8 cellular contexts compared by ENCODE assay signal in genomic region chr5:138466058-138466899, GRCh38. TPM values are rescaled to one million over a fixed set of nuclear protein-coding genes. Genes with fewer than 3 reads are reported as not detected.
DNase-seq lines count a peak whose midpoint lies in the region; ATAC-seq, FAIRE-seq and TF ChIP-seq lines count a peak whose summit lies in the region.

No MANE protein-coding gene starts in this region.

- TF ChIP-seq POLR2A in GM12878 (IDR thresholded peaks at IDR 0.05; ENCODE audit: low read depth, low read length): no peak; the same call in 1 of the 2 replicates

- ATAC-seq in GM12878 (no peak), lung (ENCODE audit: insufficient read depth, low FRiP score) (no peak)

- no peak overlapping the region; the same call in 1 of the 2 replicates for H3K9ac ChIP-seq in GM12878 (ENCODE audit: control insufficient read depth, insufficient read depth, low read length)

- no peak for TF ChIP-seq CTCF in GM12878 (IDR thresholded peaks at IDR 0.05 in 2 of 3, conservative IDR thresholded peaks at IDR 0.05 in 1 of 3; ENCODE audit: control insufficient read depth in 2 of 3, extremely low read depth in 1 of 3, insufficient read depth in 1 of 3, low read depth in 3 of 3, low read length in 3 of 3)
- no peak for TF ChIP-seq CTCF in lung (IDR thresholded peaks at IDR 0.05; ENCODE audit: control extremely low read depth, extremely low read depth)

- SMC1A ChIA-PET in GM12878 (lab: Charles Lee; ENCODE audit: uncharacterized antibody, unreplicated experiment): interaction anchor here (0.6 kb wide), 1 partner anchor 17 kb away, joined by 3 read pairs; no protein-coding TSS in a partner anchor

- H3K4me3 ChIP-seq in GM12878: peak overlapping the region; percentile 80
- H3K4me3 ChIP-seq in lung: peak overlapping the region; percentile 66
- peak overlapping the region; percentile 79 for H3K4me3 ChIP-seq in thymus (ENCODE audit: low read length)

- intact Hi-C loops in GM12878 (cut with micrococcal nuclease; ENCODE audit: unreplicated experiment): loop anchor here (10.0 kb wide), 2 partner anchors 711 to 799 kb away; partner anchors contain the start of gene HNRNPA0

- H3K4me1 ChIP-seq in GM12878 (ENCODE audit: control insufficient read depth, insufficient read depth, low read length) (peaks cover 8% of the 10 kb centered on the region), lung (ENCODE audit: control insufficient read depth in 2 of 2, insufficient read depth in 2 of 2, low read length in 2 of 2) (peaks cover 0 to 13% of the 10 kb centered on the region in 2 donors), thymus (ENCODE audit: control insufficient read depth, insufficient read depth, low read length) (peaks cover 15% of the 10 kb centered on the region)

- no peak overlapping the region for H2AFZ ChIP-seq in GM12878 (ENCODE audit: control insufficient read depth, low read depth, low read length)

- CTCF ChIA-PET in GM12878 (lab: Yijun Ruan, JAX): interaction anchor here (0.6 to 9.2 kb wide), 7 partner anchors 15 to 127 kb away, joined by 3 to 71 read pairs (median 8); partner anchors contain the start of gene KDM3B

- no peak for TF ChIP-seq EP300 in GM12878 (IDR thresholded peaks at IDR 0.05; ENCODE audit: borderline replicate concordance in 1 of 2, control insufficient read depth in 1 of 2, low read depth in 2 of 2, low read length in 2 of 2)

- H3K9me3 ChIP-seq in GM12878 (replicated peaks; ENCODE audit: control insufficient read depth, insufficient read depth, low read length) (no peaks in the 10 kb centered on the region), lung (ENCODE audit: control insufficient read depth in 2 of 2, insufficient read depth in 1 of 2, low read length in 1 of 2) (no peaks in the 10 kb centered on the region), thymus (ENCODE audit: control insufficient read depth) (no peaks in the 10 kb centered on the region)

- no peak for TF ChIP-seq RAD21 in GM12878 (IDR thresholded peaks at IDR 0.05; ENCODE audit: insufficient read depth, low read depth, low read length)

- H4K20me1 ChIP-seq in GM12878 (ENCODE audit: control insufficient read depth, insufficient read depth): no peaks in the 10 kb centered on the region

- POLR2A ChIA-PET in GM12878 (lab: Charles Lee): interaction anchor here (0.5 to 1.9 kb wide), 4 partner anchors 16 to 253 kb away, joined by 4 to 14 read pairs (median 4); partner anchors contain the start of genes CDC23 and KDM3B

- no TSS peak for BruUV-seq in GM12878 (replicated peaks; lab: Mats Ljungman, UMichigan)

- H3K27me3 ChIP-seq in GM12878 (replicated peaks in 1 of 2; ENCODE audit: control insufficient read depth in 2 of 2, insufficient read depth in 2 of 2, low read length in 1 of 2): peaks cover 0 to 6% of the 10 kb centered on the region in 2 experiments; a peak in 1 of 4 replicates
- no peaks in the 10 kb centered on the region for H3K27me3 ChIP-seq in lung (ENCODE audit: control insufficient read depth, insufficient read depth)
- H3K27me3 ChIP-seq in thymus (ENCODE audit: control insufficient read depth, insufficient read depth): no peaks in the 10 kb centered on the region

- 43% methylated on average over 43 of the region's 44 CpGs for WGBS in GM12878 (ENCODE audit: insufficient coverage, insufficient replicate concordance, low lambda C conversion rate, missing lambda C conversion rate)
- WGBS in lung, 2 donors: 14 to 25% methylated on average over 43 to 44 of the region's 44 CpGs
- WGBS in thymus: 28% methylated on average over 44 of the region's 44 CpGs

- DNase-seq in COLO668 (lab: John Stamatoyannopoulos, UW; ENCODE audit: unreplicated experiment) (peak; percentile 41), NCI-H526 treated with DMSO at 0.1 percent for 48 hours (lab: John Stamatoyannopoulos, UW) (peak; percentile 18), GM12878 (ENCODE audit: low read depth, low spot score) (no peak), lung (ENCODE audit: low spot score) (peak; percentile 40), Kasumi-1 (lab: John Stamatoyannopoulos, UW) (no peak), NCI-H146 treated with DMSO at 0.1 percent for 48 hours (lab: John Stamatoyannopoulos, UW; ENCODE audit: unreplicated experiment) (no peak), SIG-M5 (lab: John Stamatoyannopoulos, UW) (no peak)

- no peaks in the 10 kb centered on the region; a peak in 1 of 4 replicates for H3K36me3 ChIP-seq in GM12878 (ENCODE audit: control insufficient read depth in 2 of 2, insufficient read depth in 2 of 2, low read length in 1 of 2)
- H3K36me3 ChIP-seq in lung (ENCODE audit: control insufficient read depth in 2 of 2, insufficient read depth in 2 of 2, low read length in 2 of 2): peaks cover 0 to 5% of the 10 kb centered on the region in 2 donors
- peaks cover 11% of the 10 kb centered on the region for H3K36me3 ChIP-seq in thymus (ENCODE audit: control insufficient read depth, insufficient read depth)

- in situ Hi-C loops in GM12878 (cut with MboI): no loop called here

- FAIRE-seq in GM12878 (lab: Jason Lieb, UNC): no peak

- H3K4me2 ChIP-seq in GM12878 (ENCODE audit: control insufficient read depth, insufficient read depth): peak overlapping the region; percentile 97

- H3K27ac ChIP-seq in GM12878 (ENCODE audit: control insufficient read depth, insufficient read depth) (no peak overlapping the region), lung (ENCODE audit: low read depth in 1 of 2, low read length in 1 of 2) (peak overlapping the region in 1 of 2 donors; percentile 34), thymus (ENCODE audit: low read depth) (no peak overlapping the region)

- no peaks in the 10 kb centered on the region for H3K79me2 ChIP-seq in GM12878 (ENCODE audit: control insufficient read depth, insufficient read depth, low read length)

- RAD21 ChIA-PET in GM12878 (lab: Charles Lee; ENCODE audit: unreplicated experiment): interaction anchor here (0.5 to 2.7 kb wide), 3 partner anchors 77 to 920 kb away, joined by 3 to 12 read pairs (median 3); partner anchors contain the start of gene ETF1

TF ChIP-seq in GM12878, 131 proteins besides CTCF, POLR2A, EP300 and RAD21 (continues in another document):
- TF ChIP-seq, protein P1, sequence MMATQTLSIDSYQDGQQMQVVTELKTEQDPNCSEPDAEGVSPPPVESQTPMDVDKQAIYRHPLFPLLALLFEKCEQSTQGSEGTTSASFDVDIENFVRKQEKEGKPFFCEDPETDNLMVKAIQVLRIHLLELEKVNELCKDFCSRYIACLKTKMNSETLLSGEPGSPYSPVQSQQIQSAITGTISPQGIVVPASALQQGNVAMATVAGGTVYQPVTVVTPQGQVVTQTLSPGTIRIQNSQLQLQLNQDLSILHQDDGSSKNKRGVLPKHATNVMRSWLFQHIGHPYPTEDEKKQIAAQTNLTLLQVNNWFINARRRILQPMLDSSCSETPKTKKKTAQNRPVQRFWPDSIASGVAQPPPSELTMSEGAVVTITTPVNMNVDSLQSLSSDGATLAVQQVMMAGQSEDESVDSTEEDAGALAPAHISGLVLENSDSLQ (IDR thresholded peaks at IDR 0.05): no peak

RNA-seq across cellular contexts. Expression of gene EGR1, which starts 1.0 kb away (rescaled TPM):
- total RNA-seq in GM12878 (2013; cell fraction: nucleolus; rRNA removed): 9.0 and 10.5 TPM in 2 replicates
- total RNA-seq in GM12878 (2014; rRNA removed): 0.82 and 1.1 TPM in 2 replicates
- total RNA-seq in GM12878 (2014; rRNA removed; fragmentation: Illumina TruSeq; extraction: Trizol): 0.89 and 0.92 TPM in 2 replicates
- total RNA-seq in GM12878 (2021): 7.3 and 9.0 TPM in 2 replicates
- 4.2 TPM for polyA plus RNA-seq in GM12878 (2011; ENCODE audit: low read depth)
- polyA plus RNA-seq in GM12878 (2011; rRNA removed): 2.2 and 2.3 TPM in 2 replicates
- polyA plus RNA-seq in GM12878 (2011; cell fraction: cytosol; rRNA removed): 2.8 and 5.1 TPM in 2 replicates
- 21.2 and 21.5 TPM in 2 replicates for polyA plus RNA-seq in GM12878 (2011; cell fraction: nucleus; rRNA removed)
- polyA plus RNA-seq in GM12878 (2012): 8.5 and 17.1 TPM in 2 replicates
- 4.3 and 5.7 TPM in 2 replicates for polyA plus RNA-seq in GM12878 (2014; fragmentation: Illumina TruSeq; extraction: Trizol)
- 1 to 10 TPM; 1.7 to 2.8 TPM for polyA plus RNA-seq in GM12878 (2014; fragmentation: Nextera tagmentation; extraction: Ambion mirVana)
- polyA plus RNA-seq in GM12878 (2014; rRNA removed): 4.6 and 5.5 TPM in 2 replicates
- polyA plus RNA-seq in GM12878 (2016; fragmentation: Nextera tagmentation; extraction: Ambion mirVana): 1 to 10 TPM; 1.6 to 3.1 TPM
- polyA minus RNA-seq in GM12878 (2011; rRNA and poly(A)+ RNA removed): 3.7 and 8.6 TPM in 2 replicates
- polyA minus RNA-seq in GM12878 (2011; cell fraction: cytosol; rRNA and poly(A)+ RNA removed): 8.8 and 11.9 TPM in 2 replicates
- 13.2 and 20.7 TPM in 2 replicates for polyA minus RNA-seq in GM12878 (2011; cell fraction: nucleus; rRNA and poly(A)+ RNA removed)
- 10 to 100 TPM; 15.8 to 26.3 TPM for total RNA-seq in lung
- polyA plus RNA-seq in lung: 100 to 1,000 TPM in 1 of 2 donors, 10 to 100 TPM in 1; 35.1 to 126 TPM
- 56.3 TPM for polyA plus RNA-seq in thymus

RNA-seq across cellular contexts. Expression of gene REEP2, which starts 27.4 kb away (rescaled TPM):
- 1.2 and 3.8 TPM in 2 replicates for total RNA-seq in GM12878 (2013; cell fraction: nucleolus; rRNA removed)
- total RNA-seq in GM12878 (2014; rRNA removed) (1.9 TPM in 2 replicates), GM12878 (2014; rRNA removed; fragmentation: Illumina TruSeq; extraction: Trizol) (1.2 and 1.4 TPM in 2 replicates), GM12878 (2021) (2.5 and 3.1 TPM in 2 replicates), lung (1 to 10 TPM in 1 of 2 donors, under 1 TPM in 1; 0.98 to 1.1 TPM)
- 0.71 TPM for polyA plus RNA-seq in GM12878 (2011; ENCODE audit: low read depth)
- polyA plus RNA-seq in GM12878 (2011; rRNA removed) (1.2 and 2.3 TPM in 2 replicates), GM12878 (2014; fragmentation: Illumina TruSeq; extraction: Trizol) (0.59 and 1.6 TPM in 2 replicates), GM12878 (2014; fragmentation: Nextera tagmentation; extraction: Ambion mirVana) (under 1 TPM; 0.10 to 0.13 TPM), GM12878 (2014; rRNA removed) (1.4 and 2.2 TPM in 2 replicates), GM12878 (2016; fragmentation: Nextera tagmentation; extraction: Ambion mirVana) (1 to 10 TPM; 2.2 to 2.4 TPM), lung (under 1 TPM; 0.29 to 0.85 TPM), thymus (4.8 TPM)
- polyA plus RNA-seq in GM12878 (2011; cell fraction: cytosol; rRNA removed): 2.4 and 2.5 TPM in 2 replicates
- polyA plus RNA-seq in GM12878 (2011; cell fraction: nucleus; rRNA removed): 2.3 and 2.9 TPM in 2 replicates
- 2.5 and 3.3 TPM in 2 replicates for polyA plus RNA-seq in GM12878 (2012)
- 1.2 and 2.7 TPM in 2 replicates for polyA minus RNA-seq in GM12878 (2011; rRNA and poly(A)+ RNA removed)
- 0.83 and 1.1 TPM in 2 replicates for polyA minus RNA-seq in GM12878 (2011; cell fraction: cytosol; rRNA and poly(A)+ RNA removed)
- polyA minus RNA-seq in GM12878 (2011; cell fraction: nucleus; rRNA and poly(A)+ RNA removed): 0.60 and 0.67 TPM in 2 replicates

Comparison
In these comparisons a context has a peak if more than half of its experiments do, and no peak if none do; other contexts are left out.
1. DNase-seq: peak in COLO668 (single experiment), NCI-H526 treated with DMSO at 0.1 percent for 48 hours (single experiment) and lung (single experiment); none in GM12878 (single experiment), Kasumi-1 (0 of 2), NCI-H146 treated with DMSO at 0.1 percent for 48 hours (single experiment) and SIG-M5 (single experiment).
2. Peak in every context shown above with its lines, with median percentiles within 50 percentile points of each other: H3K4me3 ChIP-seq.